Comparison of ENCODE assay signal across 20 cellular contexts in genomic region chr7:33754933-33755928, GRCh38.
DNase-seq lines count a peak whose midpoint lies in the region; ATAC-seq and TF ChIP-seq lines count a peak whose summit lies in the region.
"Had no signal": no experiment of that assay in that cellular context is flagged by ENCODE, and none has a peak within 500 bp of the region (broad histone marks: within the 10 kb centered on the region; RNA-seq: fewer than 3 reads in every experiment).

No MANE protein-coding gene starts in this region.

- no peak overlapping the region for H2AK9ac ChIP-seq in IMR-90 (replicated peaks; ENCODE audit: low read depth, low read length, poor library complexity)

- no peak for TF ChIP-seq RAD21 in IMR-90 (IDR thresholded peaks at IDR 0.05; ENCODE audit: low read length)

- H3K9ac ChIP-seq in IMR-90 (ENCODE audit: low read depth, low read length) (no peak overlapping the region), MM.1S (ENCODE audit: low read length) (no peak overlapping the region), trophoblast cell (ENCODE audit: low read length) (no peak overlapping the region)

- H3K23ac ChIP-seq in IMR-90 (ENCODE audit: low read depth, low read length): no peak overlapping the region
- no peak overlapping the region for H3K23ac ChIP-seq in trophoblast cell (ENCODE audit: low read length)

- H3K9me3 ChIP-seq in IMR-90 (ENCODE audit: control insufficient read depth, insufficient read depth, low read length): no peaks in the 10 kb centered on the region
- no peaks in the 10 kb centered on the region for H3K9me3 ChIP-seq in MM.1S (replicated peaks; ENCODE audit: insufficient read depth, low read length)
- no peaks in the 10 kb centered on the region for H3K9me3 ChIP-seq in WERI-Rb-1 (ENCODE audit: severe bottlenecking)
- no peaks in the 10 kb centered on the region for H3K9me3 ChIP-seq in trophoblast cell (ENCODE audit: insufficient read depth, low read depth, low read length)
- H3K9me3 ChIP-seq: colonic mucosa, neutrophil, thoracic aorta had no signal

- intact Hi-C loops in IMR-90 (cut with micrococcal nuclease): loop anchor here (5.0 to 10.0 kb wide), 5 partner anchors 147 to 570 kb away; no protein-coding TSS in a partner anchor

- 0 out of 2 replicates have a peak overlapping the region, but pooled peaks have one; percentile 22 for H2BK20ac ChIP-seq in IMR-90 (ENCODE audit: low read depth, low read length)

- H3K4me1 ChIP-seq in IMR-90 (ENCODE audit: control insufficient read depth, insufficient read depth, low read length) (peaks cover 12% of the 10 kb centered on the region), MM.1S (ENCODE audit: low read length) (peaks cover 16% of the 10 kb centered on the region), trophoblast cell (ENCODE audit: control insufficient read depth in 1 of 2, insufficient read depth in 2 of 2, low read length in 2 of 2) (no peaks in the 10 kb centered on the region)

- peak overlapping the region; percentile 12; the same call in 1 of the 2 replicates for H3K18ac ChIP-seq in IMR-90 (ENCODE audit: low read depth, low read length)
- H3K18ac ChIP-seq in trophoblast cell (ENCODE audit: low read length): no peak overlapping the region

- TF ChIP-seq POLR2A in IMR-90 (IDR thresholded peaks at IDR 0.05; ENCODE audit: low read depth, low read length): no peak

- H3K9me2 ChIP-seq in MM.1S (replicated peaks; ENCODE audit: insufficient read depth, low read length): no peaks in the 10 kb centered on the region

- H4K12ac ChIP-seq in trophoblast cell (ENCODE audit: low read depth, low read length): no peak overlapping the region

- H3K79me1 ChIP-seq in IMR-90 (ENCODE audit: low read depth in 1 of 2, low read length in 2 of 2): no peaks in the 10 kb centered on the region
- H3K79me1 ChIP-seq in trophoblast cell (ENCODE audit: low read length): no peaks in the 10 kb centered on the region

- H4K8ac ChIP-seq in IMR-90 (ENCODE audit: low read depth in 2 of 2, low read length in 2 of 2): no peak overlapping the region
- H4K8ac ChIP-seq in trophoblast cell (ENCODE audit: low read depth, low read length): no peak overlapping the region

- H3K4ac ChIP-seq in IMR-90 (ENCODE audit: low read depth, low read length): no peak overlapping the region
- H3K4ac ChIP-seq in trophoblast cell (ENCODE audit: low read depth, low read length): no peak overlapping the region

- H3K27ac ChIP-seq in IMR-90 (ENCODE audit: insufficient read depth, low read length) (no peak overlapping the region), MM.1S (ENCODE audit: low read length) (no peak overlapping the region), WERI-Rb-1 (no peak overlapping the region), trophoblast cell (ENCODE audit: low read depth, low read length) (no peak overlapping the region)
- H3K27ac ChIP-seq: brain microvascular endothelial cell, colonic mucosa, neutrophil, thoracic aorta had no signal

- H3K4me3 ChIP-seq in IMR-90 (ENCODE audit: insufficient read depth, low read depth, low read length): no peak overlapping the region
- no peak overlapping the region for H3K4me3 ChIP-seq in MM.1S (ENCODE audit: low read length)
- H3K4me3 ChIP-seq in WERI-Rb-1 (ENCODE audit: low read depth, low read length): no peak overlapping the region
- H3K4me3 ChIP-seq in trophoblast cell (ENCODE audit: low read depth, low read length): no peak overlapping the region
- H3K4me3 ChIP-seq: colonic mucosa, thoracic aorta had no signal

- dilution Hi-C loops in IMR-90 (cut with HindIII; ENCODE audit: low sequenced_read_pairs, unreplicated experiment): no loop called here

- H2BK120ac ChIP-seq in IMR-90 (ENCODE audit: low read depth, low read length): peak overlapping the region; percentile 16; the same call in 1 of the 2 replicates
- no peak overlapping the region for H2BK120ac ChIP-seq in trophoblast cell (ENCODE audit: insufficient read depth, low read length, poor library complexity)

- no peaks in the 10 kb centered on the region for H3K79me2 ChIP-seq in MM.1S (ENCODE audit: low read length)
- H3K79me2 ChIP-seq in trophoblast cell (ENCODE audit: control insufficient read depth, insufficient read depth, low read length, poor library complexity): no peaks in the 10 kb centered on the region

- H4K5ac ChIP-seq in IMR-90 (ENCODE audit: low read depth, low read length): no peak overlapping the region

- no peak overlapping the region for H2BK12ac ChIP-seq in trophoblast cell (ENCODE audit: low read length)

- H3K36me3 ChIP-seq in IMR-90 (ENCODE audit: control insufficient read depth, insufficient read depth, low read length): no peaks in the 10 kb centered on the region
- H3K36me3 ChIP-seq in MM.1S (replicated peaks; ENCODE audit: insufficient read depth, low read length): no peaks in the 10 kb centered on the region
- H3K36me3 ChIP-seq in WERI-Rb-1: no peaks in the 10 kb centered on the region
- no peaks in the 10 kb centered on the region for H3K36me3 ChIP-seq in trophoblast cell (ENCODE audit: control insufficient read depth in 1 of 2, insufficient read depth in 2 of 2, low read length in 2 of 2)
- H3K36me3 ChIP-seq: brain microvascular endothelial cell, colonic mucosa, neutrophil, thoracic aorta had no signal

- H2BK15ac ChIP-seq in IMR-90 (ENCODE audit: low read depth, low read length): peak overlapping the region; percentile 70; the same call in 1 of the 3 replicates

- peaks cover 3% of the 10 kb centered on the region; the same call in 1 of the 2 replicates for H3F3A ChIP-seq in MM.1S (ENCODE audit: insufficient read depth, low read length)

- H4K20me1 ChIP-seq in IMR-90 (ENCODE audit: insufficient read depth, low read length): no peaks in the 10 kb centered on the region
- H4K20me1 ChIP-seq in MM.1S (ENCODE audit: insufficient read depth, low read length): no peaks in the 10 kb centered on the region

- no peak overlapping the region; the same call in 1 of the 2 replicates for H4K91ac ChIP-seq in IMR-90 (ENCODE audit: insufficient read depth, low read depth, low read length)
- H4K91ac ChIP-seq in trophoblast cell (ENCODE audit: low read depth, low read length): no peak overlapping the region

- 93% methylated on average over 3 of the region's 15 CpGs; no CpG with 5 or more reads in 1 of the 2 experiments for WGBS in IMR-90 (ENCODE audit: extremely low coverage in 2 of 2, insufficient read length in 1 of 2), 2 experiments
- WGBS in trophoblast cell (ENCODE audit: extremely low coverage, insufficient coverage, insufficient read length): no CpG with 5 or more reads among the region's 15 CpGs

- H2AFZ ChIP-seq in IMR-90 (replicated peaks; ENCODE audit: low read length, poor library complexity): no peak overlapping the region
- H2AFZ ChIP-seq in MM.1S (ENCODE audit: low read length): no peak overlapping the region
- H2AFZ ChIP-seq in trophoblast cell (ENCODE audit: insufficient read depth, low read length, poor library complexity): no peak overlapping the region

- no peak for TF ChIP-seq CTCF in IMR-90 (conservative IDR thresholded peaks at IDR 0.05; ENCODE audit: low read depth, low read length)
- TF ChIP-seq CTCF in MM.1S (IDR thresholded peaks at IDR 0.05; ENCODE audit: low read length): no peak
- TF ChIP-seq CTCF in WERI-Rb-1 (IDR thresholded peaks at IDR 0.05; ENCODE audit: low read depth, low read length): no peak

- H3K9me1 ChIP-seq in IMR-90 (ENCODE audit: insufficient read depth, low read length): peaks cover 5% of the 10 kb centered on the region; the same call in 1 of the 2 replicates

- in situ Hi-C loops in IMR-90 (cut with MboI; ENCODE audit: low sequenced_read_pairs): no loop called here

- H2AK5ac ChIP-seq in IMR-90 (ENCODE audit: low read depth, low read length) (no peak overlapping the region), trophoblast cell (ENCODE audit: low read length) (no peak overlapping the region)

- CTCF ChIA-PET in IMR-90 (lab: Yijun Ruan, JAX): interaction anchor here (0.6 to 1.1 kb wide), 2 partner anchors 178 to 438 kb away, joined by 3 to 6 read pairs; no protein-coding TSS in a partner anchor

- no peak overlapping the region for H3K14ac ChIP-seq in IMR-90 (replicated peaks; ENCODE audit: low read depth, low read length)
- H3K14ac ChIP-seq in trophoblast cell (ENCODE audit: low read length): no peak overlapping the region

- H3K27me3 ChIP-seq in IMR-90 (ENCODE audit: control insufficient read depth, insufficient read depth, low read length) (no peaks in the 10 kb centered on the region), MM.1S (replicated peaks; ENCODE audit: insufficient read depth, low read length) (no peaks in the 10 kb centered on the region), WERI-Rb-1 (ENCODE audit: insufficient read depth, low read depth, severe bottlenecking) (no peaks in the 10 kb centered on the region), trophoblast cell (ENCODE audit: insufficient read depth, low read length) (no peaks in the 10 kb centered on the region)
- H3K27me3 ChIP-seq: brain microvascular endothelial cell, colonic mucosa had no signal

- DNase-seq in COLO829 (ENCODE audit: low spot score): peak; percentile 71
- no peak for DNase-seq in IMR-90
- DNase-seq in NCI-H69 (lab: John Stamatoyannopoulos, UW): peak; percentile 65
- no peak for DNase-seq in left lobe of liver (ENCODE audit: low spot score)
- no peak for DNase-seq in MM.1S
- DNase-seq in WERI-Rb-1: no peak
- no peak for DNase-seq in trophoblast cell
- DNase-seq: activated CD4-positive, alpha-beta T cell treated with anti-CD3 and anti-CD28 coated beads for 4 hours; activated CD8-positive, alpha-beta memory T cell treated with anti-CD3 and anti-CD28 coated beads, Interleukin-2, amount 10 ng/mL, durations not matched to agents 7 days and 5 days; brain microvascular endothelial cell; CD4-positive, alpha-beta memory T cell; colonic mucosa; DMS79 treated with DMSO at 0.1 percent for 48 hours; HCEC 1CT; kidney glomerular epithelial cell; NCI-H2171 treated with DMSO at 0.1 percent for 48 hours had no signal

- ATAC-seq in IMR-90 (ENCODE audit: low read depth): no peak
- ATAC-seq in left lobe of liver: peak; percentile 50
- no peak for ATAC-seq in HG02870 (IDR thresholded peaks at IDR 0.05; ENCODE audit: unreplicated experiment)
- ATAC-seq: activated CD8-positive, alpha-beta memory T cell treated with anti-CD3 and anti-CD28 coated beads, Interleukin-2, amount 10 ng/mL, durations not matched to agents 7 days and 5 days; stimulated activated memory B cell treated with anti-CD40 and anti-IgM and Interleukin-4, amounts not matched to agents 10 μg/mL and 1 μg/mL and 100 μg/mL, for 72 hours had no signal

- POLR2A ChIA-PET in IMR-90 (lab: Charles Lee; ENCODE audit: unreplicated experiment): no interaction called here

- H3K4me2 ChIP-seq in IMR-90 (ENCODE audit: low read depth, low read length) (no peak overlapping the region), MM.1S (ENCODE audit: low read depth, low read length) (no peak overlapping the region), trophoblast cell (ENCODE audit: low read length) (no peak overlapping the region)

- H2BK5ac ChIP-seq in IMR-90 (ENCODE audit: low read depth, low read length, poor library complexity, severe bottlenecking): no peak overlapping the region
- H2BK5ac ChIP-seq in trophoblast cell (ENCODE audit: low read depth, low read length, poor library complexity): no peak overlapping the region

- BruUV-seq in IMR-90 (replicated peaks; lab: Mats Ljungman, UMichigan): no TSS peak

- H3K56ac ChIP-seq in IMR-90 (ENCODE audit: extremely low read depth, insufficient read depth, low read length): no peak overlapping the region

TF ChIP-seq in IMR-90, 13 proteins besides CTCF, POLR2A, EP300 and RAD21:
- no peak for TF ChIP-seq FOS (IDR thresholded peaks at IDR 0.05; ENCODE audit: low read depth, low read length)
TF ChIP-seq in IMR-90: peak in this region for 0.

Comparison
In these comparisons a context has a peak if more than half of its experiments do, and no peak if none do; other contexts are left out.
1. DNase-seq: peak in COLO829 (single experiment) and NCI-H69 (single experiment); none in IMR-90 (single experiment), left lobe of liver (single experiment), MM.1S (single experiment), WERI-Rb-1 (single experiment) and trophoblast cell (0 of 2).